9 cellular contexts compared by ENCODE assay signal in genomic region chr18:28087173-28087563, GRCh38.
A peak's percentile ranks its signal among the peaks of the same experiment; 100 is the strongest.
DNase-seq lines count a peak whose midpoint lies in the region; ATAC-seq and TF ChIP-seq lines count a peak whose summit lies in the region.
"Had no signal": no experiment of that assay in that cellular context is flagged by ENCODE, and none has a peak within 500 bp of the region (broad histone marks: within the 10 kb centered on the region; RNA-seq: fewer than 3 reads in every experiment).

No MANE protein-coding gene starts in this region.

- H3K4me2 ChIP-seq in mesendoderm (ENCODE audit: low read length) (no peak overlapping the region), OCI-LY7 (ENCODE audit: low read length) (no peak overlapping the region)

- WGBS in mesendoderm (ENCODE audit: extremely low coverage, insufficient coverage, low lambda C conversion rate): no CpG with 5 or more reads among the region's 6 CpGs

- no peak overlapping the region for H3K9ac ChIP-seq in mesendoderm (ENCODE audit: low read length)

- H3K18ac ChIP-seq in mesendoderm (ENCODE audit: low read length): peak overlapping the region; percentile 23

- peaks cover 15% of the 10 kb centered on the region for H3K79me1 ChIP-seq in mesendoderm (ENCODE audit: low read length)

- DNase-seq in A172 (ENCODE audit: low spot score) (peak; percentile 70), LHCN-M2 (ENCODE audit: low read depth) (peak; percentile 67), coronary artery (ENCODE audit: low spot score) (no peak), mesendoderm (no peak), mesenteric fat pad (ENCODE audit: low spot score) (no peak), OCI-LY7 (ENCODE audit: low spot score) (no peak)
- DNase-seq: NCI-H524 treated with DMSO at 0.1 percent for 48 hours had no signal

- H4K8ac ChIP-seq in mesendoderm (ENCODE audit: low read depth, low read length): no peak overlapping the region

- no peak overlapping the region for H2AFZ ChIP-seq in OCI-LY7 (ENCODE audit: low read length)

- H3K23ac ChIP-seq in mesendoderm (ENCODE audit: low read length): no peak overlapping the region

- peak overlapping the region; percentile 25 for H3K56ac ChIP-seq in mesendoderm (ENCODE audit: low read length)

- H2BK15ac ChIP-seq in mesendoderm (replicated peaks; ENCODE audit: low read depth): no peak overlapping the region

- H4K5ac ChIP-seq in mesendoderm (ENCODE audit: low read length): no peak overlapping the region

- no peak overlapping the region for H2AK5ac ChIP-seq in mesendoderm (ENCODE audit: low read length)

- H3K79me2 ChIP-seq in mesendoderm (ENCODE audit: control insufficient read depth, insufficient read depth, low read length) (peaks cover 15% of the 10 kb centered on the region), OCI-LY7 (ENCODE audit: insufficient read depth, low read depth, low read length) (no peaks in the 10 kb centered on the region)

- H3K4me3 ChIP-seq in coronary artery (peak overlapping the region; percentile 41), mesendoderm (ENCODE audit: low read length) (no peak overlapping the region), OCI-LY7 (ENCODE audit: low read depth, low read length, poor library complexity, severe bottlenecking) (no peak overlapping the region)

- H3K36me3 ChIP-seq in mesendoderm (ENCODE audit: control insufficient read depth, insufficient read depth, low read length) (no peaks in the 10 kb centered on the region), OCI-LY7 (ENCODE audit: insufficient read depth, low read length) (no peaks in the 10 kb centered on the region)

- intact Hi-C loops in OCI-LY7 (cut with micrococcal nuclease; ENCODE audit: unreplicated experiment): no loop called here

- no peaks in the 10 kb centered on the region for H3K27me3 ChIP-seq in mesendoderm (ENCODE audit: insufficient read depth, low read length, poor library complexity)

- peak overlapping the region; percentile 9 for H3K4ac ChIP-seq in mesendoderm (ENCODE audit: low read depth, low read length)

- peak overlapping the region; percentile 27 for H2BK5ac ChIP-seq in mesendoderm (ENCODE audit: low read length)

- no TSS peak for BruUV-seq in OCI-LY7 (replicated peaks; lab: Mats Ljungman, UMichigan)

- H3K9me3 ChIP-seq in OCI-LY7 (ENCODE audit: low read length): no peaks in the 10 kb centered on the region

- ATAC-seq in HG02759 (IDR thresholded peaks at IDR 0.05; ENCODE audit: unreplicated experiment): no peak
- no peak for ATAC-seq in activated CD4-positive, CD25-positive, alpha-beta regulatory T cell treated with anti-CD3 and anti-CD28 coated beads, Interleukin-2, amount 50 U/mL, for 24 hours

- H3K27ac ChIP-seq in coronary artery (peak overlapping the region in 1 of 2 donors; percentile 18), mesendoderm (ENCODE audit: low read depth, low read length) (peak overlapping the region; percentile 5), OCI-LY7 (ENCODE audit: low read depth, low read length, poor library complexity, severe bottlenecking) (no peak overlapping the region)

- POLR2A ChIA-PET in OCI-LY7 (lab: Charles Lee): no interaction called here

- CTCF ChIA-PET in OCI-LY7 (lab: Charles Lee; ENCODE audit: unreplicated experiment): no interaction called here

- H3K4me1 ChIP-seq in mesendoderm (ENCODE audit: control insufficient read depth, low read depth, low read length) (peaks cover 25% of the 10 kb centered on the region), OCI-LY7 (ENCODE audit: insufficient read depth, low read length, poor library complexity, severe bottlenecking) (no peaks in the 10 kb centered on the region)

- no peaks in the 10 kb centered on the region for H3K9me2 ChIP-seq in OCI-LY7 (ENCODE audit: insufficient read depth, low read length)

- H4K20me1 ChIP-seq in OCI-LY7 (ENCODE audit: insufficient read depth, low read length): no peaks in the 10 kb centered on the region

- TF ChIP-seq CTCF in coronary artery (IDR thresholded peaks at IDR 0.05) (no peak), OCI-LY7 (conservative IDR thresholded peaks at IDR 0.05; ENCODE audit: low read length) (no peak)

- H2BK120ac ChIP-seq in mesendoderm (ENCODE audit: low read depth, low read length): peak overlapping the region; percentile 61

Comparison
In these comparisons a context has a peak if more than half of its experiments do, and no peak if none do; other contexts are left out.
1. DNase-seq: peak in A172 (single experiment) and LHCN-M2 (single experiment); none in coronary artery (single experiment), mesendoderm (single experiment), mesenteric fat pad (single experiment) and OCI-LY7 (single experiment).